In genomic region chr7:45924283-45924682, GRCh38 we compare ENCODE assay signal across 14 cellular contexts. TPM values are rescaled to one million over a fixed set of nuclear protein-coding genes. Genes with fewer than 3 reads are reported as not detected.
DNase-seq lines count a peak whose midpoint lies in the region; ATAC-seq, FAIRE-seq and TF ChIP-seq lines count a peak whose summit lies in the region.
"Had no signal": no experiment of that assay in that cellular context is flagged by ENCODE, and none has a peak within 500 bp of the region (broad histone marks: within the 10 kb centered on the region; RNA-seq: fewer than 3 reads in every experiment).

No MANE protein-coding gene starts in this region.

- H3K27ac ChIP-seq in A549 (peak overlapping the region; percentile 71 to 92), iPS-20b (ENCODE audit: low read length) (no peak overlapping the region), esophagus squamous epithelium (no peak overlapping the region)
- H3K27ac ChIP-seq in CD4-positive, alpha-beta T cell (ENCODE audit: low read depth, low read length), result no peak overlapping the region
- H3K27ac ChIP-seq: spleen had no signal

- POLR2A ChIA-PET in A549 (lab: Yijun Ruan, JAX), result no interaction called here
- POLR2A ChIA-PET in CD4-positive, alpha-beta T cell (lab: Charles Lee), result no interaction called here
- POLR2A ChIA-PET in activated CD8-positive, alpha-beta T cell treated with anti-CD3 and anti-CD28 coated beads, Interleukin-2, amount 10 ng/mL, durations not matched to agents 7 days and 5 days (lab: Charles Lee), result no interaction called here

- peaks cover 51% of the 10 kb centered on the region for H3K27me3 ChIP-seq in iPS-20b (ENCODE audit: insufficient read depth, low read length)
- H3K27me3 ChIP-seq in CD4-positive, alpha-beta T cell (ENCODE audit: control insufficient read depth, insufficient read depth, low read length), result peaks cover 38% of the 10 kb centered on the region
- peaks cover 0 to 63% (median 10%) of the 10 kb centered on the region in 4 donors for H3K27me3 ChIP-seq in esophagus squamous epithelium

- ATAC-seq in A549, result peak; percentile 31 to 66; a peak in 4 of 6 replicates
- no peak for ATAC-seq in CD4-positive, alpha-beta T cell (ENCODE audit: poor library complexity)
- no peak for ATAC-seq in activated CD8-positive, alpha-beta T cell treated with anti-CD3 and anti-CD28 coated beads, Interleukin-2, amount 10 ng/mL, durations not matched to agents 7 days and 5 days
- ATAC-seq: activated T-cell treated with anti-CD3 and anti-CD28 coated beads, Interleukin-2, amount 50 U/mL, for 72 hours had no signal

- WGBS in A549 (ENCODE audit: missing lambda C conversion rate), result 21% methylated on average over 5 of the region's 5 CpGs
- WGBS in esophagus squamous epithelium, 2 donors, result 34 to 49% methylated on average over 2 to 5 of the region's 5 CpGs

- no peak overlapping the region for H3K4me3 Mint-ChIP-seq in CD4-positive, alpha-beta T cell
- no peak overlapping the region for H3K4me3 Mint-ChIP-seq in activated CD8-positive, alpha-beta T cell treated with anti-CD3 and anti-CD28 coated beads, Interleukin-2, amount 10 ng/mL, durations not matched to agents 7 days and 5 days
- H3K4me3 Mint-ChIP-seq: activated T-cell treated with anti-CD3 and anti-CD28 coated beads, Interleukin-2, amount 50 U/mL, for 72 hours; stimulated activated naive CD8-positive, alpha-beta T cell treated with anti-CD3 and anti-CD28 coated beads, Interleukin-15, Interleukin-2, amounts not matched to agents 100 ng/mL and 50 ng/mL, for 24 hours had no signal

- no peak overlapping the region for H3K9ac ChIP-seq in iPS-20b (ENCODE audit: low read depth, low read length)

- peak in 1 of 2 experiments; percentile 50; a peak in 1 of 5 replicates for TF ChIP-seq EP300 in A549 (IDR thresholded peaks at IDR 0.05)

- peaks cover 39% of the 10 kb centered on the region for H3K4me1 ChIP-seq in A549
- H3K4me1 ChIP-seq in iPS-20b (ENCODE audit: insufficient read depth, low read length), result peaks cover 26% of the 10 kb centered on the region; the same call in 1 of the 2 replicates
- peaks cover 22 to 52% (median 27%) of the 10 kb centered on the region in 3 donors for H3K4me1 ChIP-seq in esophagus squamous epithelium

- intact Hi-C loops in CD4-positive, alpha-beta T cell (cut with DNase I, micrococcal nuclease), result no loop called here
- intact Hi-C loops in esophagus squamous epithelium (cut with DNase I), result loop anchor here (5.0 kb wide), 1 partner anchor 1163 kb away; no protein-coding TSS in a partner anchor

- no peaks in the 10 kb centered on the region for H3K36me3 Mint-ChIP-seq in CD4-positive, alpha-beta T cell (ENCODE audit: low read depth)
- H3K36me3 Mint-ChIP-seq in activated CD8-positive, alpha-beta T cell treated with anti-CD3 and anti-CD28 coated beads, Interleukin-2, amount 10 ng/mL, durations not matched to agents 7 days and 5 days (ENCODE audit: low read depth), result peaks cover 2% of the 10 kb centered on the region
- H3K36me3 Mint-ChIP-seq: CD14-positive monocyte had no signal

- peaks cover 19% of the 10 kb centered on the region for H3K4me1 Mint-ChIP-seq in CD4-positive, alpha-beta T cell (ENCODE audit: low read depth)
- peaks cover 30% of the 10 kb centered on the region for H3K4me1 Mint-ChIP-seq in activated CD8-positive, alpha-beta T cell treated with anti-CD3 and anti-CD28 coated beads, Interleukin-2, amount 10 ng/mL, durations not matched to agents 7 days and 5 days (ENCODE audit: low read depth)

- peaks cover 56% of the 10 kb centered on the region for H3K27me3 Mint-ChIP-seq in CD4-positive, alpha-beta T cell
- peaks cover 51% of the 10 kb centered on the region for H3K27me3 Mint-ChIP-seq in activated CD8-positive, alpha-beta T cell treated with anti-CD3 and anti-CD28 coated beads, Interleukin-2, amount 10 ng/mL, durations not matched to agents 7 days and 5 days (ENCODE audit: low read depth)

- CTCF ChIA-PET in A549 (lab: Yijun Ruan, JAX), result interaction anchor here (1.0 to 11.7 kb wide), 32 partner anchors 10 to 1329 kb away, joined by 3 to 285 read pairs (median 11); partner anchors contain the start of gene IGFBP1
- CTCF ChIA-PET in CD4-positive, alpha-beta T cell (lab: Charles Lee), result no interaction called here
- CTCF ChIA-PET in activated CD8-positive, alpha-beta T cell treated with anti-CD3 and anti-CD28 coated beads, Interleukin-2, amount 10 ng/mL, durations not matched to agents 7 days and 5 days (lab: Charles Lee), result interaction anchor here (3.1 kb wide), 1 partner anchor 1163 kb away, joined by 22 read pairs; no protein-coding TSS in a partner anchor

- TF ChIP-seq POLR2A in A549 (IDR thresholded peaks at IDR 0.05; ENCODE audit: low read length) (no peak), esophagus squamous epithelium (IDR thresholded peaks at IDR 0.05) (no peak)

- DNase-seq in A549 (ENCODE audit: low read depth in 1 of 2, low spot score in 1 of 2) (peak; percentile 67 to 78), HK-2 (ENCODE audit: unreplicated experiment) (peak; percentile 73), amniotic stem cell (lab: John Stamatoyannopoulos, UW) (peak; percentile 51), NCI-H2227 treated with DMSO at 0.1 percent for 48 hours (lab: John Stamatoyannopoulos, UW) (no peak), esophagus squamous epithelium (lab: John Stamatoyannopoulos, UW) (no peak)
- no peak for DNase-seq in CD4-positive, alpha-beta T cell
- DNase-seq in activated CD8-positive, alpha-beta T cell treated with anti-CD3 and anti-CD28 coated beads, Interleukin-2, amount 10 ng/mL, durations not matched to agents 7 days and 5 days, result no peak
- DNase-seq: activated T-cell treated with anti-CD3 and anti-CD28 coated beads, Interleukin-2, amount 50 U/mL, for 72 hours; spleen; T-helper 2 cell had no signal

- no peak overlapping the region for H3K4me3 ChIP-seq in A549
- 0 out of 2 replicates have a peak overlapping the region, but pooled peaks have one; percentile 52 for H3K4me3 ChIP-seq in iPS-20b (ENCODE audit: low read length)
- no peak overlapping the region for H3K4me3 ChIP-seq in esophagus squamous epithelium
- H3K4me3 ChIP-seq: spleen had no signal

- TF ChIP-seq CTCF in A549 (IDR thresholded peaks at IDR 0.05), result no peak
- TF ChIP-seq CTCF in CD4-positive, alpha-beta T cell (IDR thresholded peaks at IDR 0.05), result no peak
- no peak for TF ChIP-seq CTCF in esophagus squamous epithelium (IDR thresholded peaks at IDR 0.05)

- FAIRE-seq in A549 (lab: Jason Lieb, UNC), result no peak
- FAIRE-seq: GM18507 had no signal

- H3K9me3 ChIP-seq in A549 (peaks cover 2% of the 10 kb centered on the region; the same call in 2 of the 3 replicates), iPS-20b (ENCODE audit: insufficient read depth, low read depth, low read length) (peaks cover 3% of the 10 kb centered on the region; the same call in 1 of the 2 replicates), esophagus squamous epithelium (no peaks in the 10 kb centered on the region)
- no peaks in the 10 kb centered on the region for H3K9me3 ChIP-seq in CD4-positive, alpha-beta T cell (ENCODE audit: control insufficient read depth, low read length)
- H3K9me3 ChIP-seq: spleen had no signal

- H3K9me3 Mint-ChIP-seq in CD4-positive, alpha-beta T cell, result no peaks in the 10 kb centered on the region
- H3K9me3 Mint-ChIP-seq in activated CD8-positive, alpha-beta T cell treated with anti-CD3 and anti-CD28 coated beads, Interleukin-2, amount 10 ng/mL, durations not matched to agents 7 days and 5 days (ENCODE audit: insufficient read depth), result no peaks in the 10 kb centered on the region
- H3K9me3 Mint-ChIP-seq: stimulated activated naive CD8-positive, alpha-beta T cell treated with anti-CD3 and anti-CD28 coated beads, Interleukin-15, Interleukin-2, amounts not matched to agents 100 ng/mL and 50 ng/mL, for 24 hours had no signal

- peak overlapping the region; percentile 72 for H3K4me2 ChIP-seq in A549

- H3K27ac Mint-ChIP-seq in CD4-positive, alpha-beta T cell, result no peak overlapping the region
- H3K27ac Mint-ChIP-seq in activated CD8-positive, alpha-beta T cell treated with anti-CD3 and anti-CD28 coated beads, Interleukin-2, amount 10 ng/mL, durations not matched to agents 7 days and 5 days, result no peak overlapping the region
- H3K27ac Mint-ChIP-seq: activated T-cell treated with anti-CD3 and anti-CD28 coated beads, Interleukin-2, amount 50 U/mL, for 72 hours; CD14-positive monocyte; stimulated activated naive CD8-positive, alpha-beta T cell treated with anti-CD3 and anti-CD28 coated beads, Interleukin-15, Interleukin-2, amounts not matched to agents 100 ng/mL and 50 ng/mL, for 24 hours had no signal

- H3K36me3 ChIP-seq in iPS-20b (ENCODE audit: insufficient read depth, low read depth, low read length), result no peaks in the 10 kb centered on the region
- H3K36me3 ChIP-seq in esophagus squamous epithelium, result no peaks in the 10 kb centered on the region
- H3K36me3 ChIP-seq: spleen had no signal

- TF ChIP-seq RAD21 in A549 (conservative IDR thresholded peaks at IDR 0.05 in 1 of 2, IDR thresholded peaks at IDR 0.05 in 1 of 2), result peak; percentile 46 to 60

RNA-seq across cellular contexts. Expression of gene IGFBP3, which starts 3.2 kb away (rescaled TPM):
- polyA plus RNA-seq in A549 (2011; rRNA removed) (291 and 316 TPM in 2 replicates), A549 (2017; fragmentation: RNase III; extraction: RNeasy Plus Mini Kit Qiagen cat#74134 plus additional on column Dnase treatment) (153 to 187 TPM (median 159 TPM) in 3 replicates)
- 154 and 218 TPM in 2 replicates for polyA plus RNA-seq in A549 (2012; cell fraction: cytosol; rRNA removed)
- 290 and 454 TPM in 2 replicates for polyA plus RNA-seq in A549 (2012; cell fraction: nucleus; rRNA removed)
- polyA minus RNA-seq in A549 (2011; rRNA and poly(A)+ RNA removed), result 147 and 182 TPM in 2 replicates
- 1 to 10 TPM; 8.0 to 10.0 TPM for total RNA-seq in CD4-positive, alpha-beta T cell
- total RNA-seq in activated CD8-positive, alpha-beta T cell treated with anti-CD3 and anti-CD28 coated beads, Interleukin-2, amount 10 ng/mL, durations not matched to agents 7 days and 5 days, result 1 to 10 TPM in 1 of 2 experiments, under 1 TPM in 1; 0.90 to 1.0 TPM
- total RNA-seq in esophagus squamous epithelium, result 10 to 100 TPM; 11.8 to 68.4 (median 47.9) TPM

RNA-seq across cellular contexts. Expression of gene IGFBP1, which starts 36.0 kb away (rescaled TPM):
- polyA plus RNA-seq in A549 (2011; rRNA removed) (8.4 and 16.9 TPM in 2 replicates), A549 (2017; fragmentation: RNase III; extraction: RNeasy Plus Mini Kit Qiagen cat#74134 plus additional on column Dnase treatment) (2.7 to 4.4 TPM (median 4.2 TPM) in 3 replicates)
- 3.7 and 5.8 TPM in 2 replicates for polyA plus RNA-seq in A549 (2012; cell fraction: cytosol; rRNA removed)
- polyA plus RNA-seq in A549 (2012; cell fraction: nucleus; rRNA removed), result 12.8 and 23.6 TPM in 2 replicates
- polyA minus RNA-seq in A549 (2011; rRNA and poly(A)+ RNA removed), result 1.7 and 2.1 TPM in 2 replicates
- total RNA-seq in CD4-positive, alpha-beta T cell, result not detected
- not detected for total RNA-seq in activated CD8-positive, alpha-beta T cell treated with anti-CD3 and anti-CD28 coated beads, Interleukin-2, amount 10 ng/mL, durations not matched to agents 7 days and 5 days
- not detected for total RNA-seq in esophagus squamous epithelium
- total RNA-seq: activated T-cell treated with anti-CD3 and anti-CD28 coated beads, Interleukin-2, amount 50 U/mL, for 72 hours had no signal
- polyA plus RNA-seq: CD14-positive monocyte had no signal

RNA-seq across cellular contexts. Expression of gene CCDC201, which starts 51.4 kb away (rescaled TPM):
- 0.03 TPM in 1 of 2 replicates, not detected in the other for polyA plus RNA-seq in A549 (2011; rRNA removed)
- not detected in 2 replicates for polyA plus RNA-seq in A549 (2012; cell fraction: cytosol; rRNA removed)
- polyA plus RNA-seq in A549 (2012; cell fraction: nucleus; rRNA removed), result not detected in 2 replicates
- not detected in 3 replicates for polyA plus RNA-seq in A549 (2017; fragmentation: RNase III; extraction: RNeasy Plus Mini Kit Qiagen cat#74134 plus additional on column Dnase treatment)
- polyA minus RNA-seq in A549 (2011; rRNA and poly(A)+ RNA removed), result not detected in 2 replicates
- total RNA-seq in CD4-positive, alpha-beta T cell, result not detected
- not detected for total RNA-seq in activated CD8-positive, alpha-beta T cell treated with anti-CD3 and anti-CD28 coated beads, Interleukin-2, amount 10 ng/mL, durations not matched to agents 7 days and 5 days
- not detected for total RNA-seq in esophagus squamous epithelium
- total RNA-seq: activated T-cell treated with anti-CD3 and anti-CD28 coated beads, Interleukin-2, amount 50 U/mL, for 72 hours; spleen had no signal
- polyA plus RNA-seq: CD14-positive monocyte, spleen had no signal

Comparison
In these comparisons a context has a peak if more than half of its experiments do, and no peak if none do; other contexts are left out.
1. ATAC-seq: peak in A549 (2 of 2); none in CD4-positive, alpha-beta T cell (single experiment) and activated CD8-positive, alpha-beta T cell treated with anti-CD3 and anti-CD28 coated beads, Interleukin-2, amount 10 ng/mL, durations not matched to agents 7 days and 5 days (single experiment).
2. DNase-seq: peak in A549 (2 of 2), HK-2 (single experiment) and amniotic stem cell (single experiment); none in NCI-H2227 treated with DMSO at 0.1 percent for 48 hours (single experiment), CD4-positive, alpha-beta T cell (0 of 10), activated CD8-positive, alpha-beta T cell treated with anti-CD3 and anti-CD28 coated beads, Interleukin-2, amount 10 ng/mL, durations not matched to agents 7 days and 5 days (single experiment) and esophagus squamous epithelium (single experiment).
3. H3K27ac ChIP-seq: peak in A549 (2 of 2); none in iPS-20b (single experiment), CD4-positive, alpha-beta T cell (single experiment) and esophagus squamous epithelium (0 of 4).
4. RNA of gene IGFBP3, which starts 3.2 kb away (total RNA-seq): 11.8 to 68.4 TPM in esophagus squamous epithelium and 8.0 to 10.0 TPM in CD4-positive, alpha-beta T cell; 0.90 to 1.0 TPM in activated CD8-positive, alpha-beta T cell treated with anti-CD3 and anti-CD28 coated beads, Interleukin-2, amount 10 ng/mL, durations not matched to agents 7 days and 5 days; every median in the first group is over 4 times any median in the second.